12 cellular contexts compared by ENCODE assay signal in the genomic region with DNA sequence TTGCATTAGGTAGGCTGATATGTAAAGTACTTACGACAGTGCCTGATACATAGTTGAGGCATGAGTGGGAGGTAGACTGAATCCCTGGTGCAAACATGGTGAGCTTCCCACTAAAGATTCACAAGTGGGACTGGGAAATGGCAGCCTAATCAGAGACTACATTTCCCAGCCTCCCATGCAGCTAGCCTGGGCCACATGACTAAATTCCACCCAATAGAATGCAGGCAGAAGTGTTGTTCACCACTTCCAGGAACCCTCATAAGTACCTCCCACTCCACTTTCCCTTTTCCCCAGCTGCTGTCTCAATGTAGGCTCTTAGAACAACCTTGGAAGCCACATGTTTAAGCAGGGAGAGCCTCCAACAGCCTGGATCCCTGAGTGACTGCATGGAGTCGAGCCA.
A peak's percentile ranks its signal among the peaks of the same experiment; 100 is the strongest.
DNase-seq lines count a peak whose midpoint lies in the region; ATAC-seq and TF ChIP-seq lines count a peak whose summit lies in the region.
"Had no signal": no experiment of that assay in that cellular context is flagged by ENCODE, and none has a peak within 500 bp of the region (broad histone marks: within the 10 kb centered on the region; RNA-seq: fewer than 3 reads in every experiment).

No MANE protein-coding gene starts in this region.

- no peak overlapping the region for H2BK120ac ChIP-seq in mesendoderm (ENCODE audit: low read depth, low read length)

- H3K27me3 ChIP-seq in brain microvascular endothelial cell (replicated peaks) (no peaks in the 10 kb centered on the region), mesendoderm (ENCODE audit: insufficient read depth, low read length, poor library complexity) (no peaks in the 10 kb centered on the region)
- H3K27me3 ChIP-seq: body of pancreas had no signal

- H3K27ac ChIP-seq in brain microvascular endothelial cell (no peak overlapping the region), mesendoderm (ENCODE audit: low read depth, low read length) (no peak overlapping the region)
- H3K27ac ChIP-seq: body of pancreas, heart right ventricle had no signal

- H3K23ac ChIP-seq in mesendoderm (ENCODE audit: low read length): no peak overlapping the region

- H3K36me3 ChIP-seq in brain microvascular endothelial cell (replicated peaks) (no peaks in the 10 kb centered on the region), mesendoderm (ENCODE audit: control insufficient read depth, insufficient read depth, low read length) (no peaks in the 10 kb centered on the region)
- H3K36me3 ChIP-seq: heart right ventricle had no signal

- H3K4me3 ChIP-seq in brain microvascular endothelial cell (ENCODE audit: low read depth, low read length) (no peak overlapping the region), mesendoderm (ENCODE audit: low read length) (no peak overlapping the region)
- H3K4me3 ChIP-seq: body of pancreas, heart right ventricle had no signal

- H3K27me3 Mint-ChIP-seq in natural killer cell (ENCODE audit: low read depth in 2 of 2) (peaks cover 3 to 19% of the 10 kb centered on the region in 2 donors), type B pancreatic cell (peaks cover under 1% of the 10 kb centered on the region)

- no peak overlapping the region for H3K18ac ChIP-seq in mesendoderm (ENCODE audit: low read length)

- no peak overlapping the region for H2BK5ac ChIP-seq in mesendoderm (ENCODE audit: low read length)

- no peaks in the 10 kb centered on the region for H3K36me3 Mint-ChIP-seq in natural killer cell
- H3K36me3 Mint-ChIP-seq in type B pancreatic cell: no peaks in the 10 kb centered on the region

- no peak overlapping the region for H2AK5ac ChIP-seq in mesendoderm (ENCODE audit: low read length)

- no peak overlapping the region for H3K4ac ChIP-seq in mesendoderm (ENCODE audit: low read depth, low read length)

- H3K4me1 ChIP-seq in mesendoderm (ENCODE audit: control insufficient read depth, low read depth, low read length): no peaks in the 10 kb centered on the region
- H3K4me1 ChIP-seq: body of pancreas had no signal

- no peak overlapping the region for H2BK15ac ChIP-seq in mesendoderm (replicated peaks; ENCODE audit: low read depth)

- H3K9me3 Mint-ChIP-seq in natural killer cell: peaks cover 0 to 3% of the 10 kb centered on the region in 2 donors
- H3K9me3 Mint-ChIP-seq in type B pancreatic cell: no peaks in the 10 kb centered on the region

- H3K79me1 ChIP-seq in mesendoderm (ENCODE audit: low read length): no peaks in the 10 kb centered on the region

- TF ChIP-seq CTCF in brain microvascular endothelial cell (IDR thresholded peaks at IDR 0.05; ENCODE audit: low read depth, low read length, missing control alignments): no peak
- TF ChIP-seq CTCF in natural killer cell (IDR thresholded peaks at IDR 0.05): no peak
- TF ChIP-seq CTCF in type B pancreatic cell (conservative IDR thresholded peaks at IDR 0.05): no peak

- no peak overlapping the region for H3K27ac Mint-ChIP-seq in natural killer cell
- H3K27ac Mint-ChIP-seq in type B pancreatic cell: no peak overlapping the region
- H3K27ac Mint-ChIP-seq: naive thymus-derived CD4-positive, alpha-beta T cell had no signal

- no peaks in the 10 kb centered on the region for H3K4me1 Mint-ChIP-seq in natural killer cell
- peaks cover 2% of the 10 kb centered on the region for H3K4me1 Mint-ChIP-seq in type B pancreatic cell (ENCODE audit: unreplicated experiment)

- H4K8ac ChIP-seq in mesendoderm (ENCODE audit: low read depth, low read length): no peak overlapping the region

- H3K4me3 Mint-ChIP-seq in natural killer cell (no peak overlapping the region), type B pancreatic cell (no peak overlapping the region)

- no peak for ATAC-seq in natural killer cell
- ATAC-seq: body of pancreas; heart right ventricle; naive thymus-derived CD4-positive, alpha-beta T cell had no signal

- H4K5ac ChIP-seq in mesendoderm (ENCODE audit: low read length): no peak overlapping the region

- intact Hi-C loops in natural killer cell (cut with micrococcal nuclease): no loop called here

- no peak overlapping the region for H3K9ac ChIP-seq in mesendoderm (ENCODE audit: low read length)

- no CpG with 5 or more reads among the region's 2 CpGs for WGBS in mesendoderm (ENCODE audit: extremely low coverage, insufficient coverage, low lambda C conversion rate)

- no peak overlapping the region for H3K4me2 ChIP-seq in mesendoderm (ENCODE audit: low read length)

- H3K79me2 ChIP-seq in mesendoderm (ENCODE audit: control insufficient read depth, insufficient read depth, low read length): no peaks in the 10 kb centered on the region

- no peak overlapping the region for H3K56ac ChIP-seq in mesendoderm (ENCODE audit: low read length)

- peak; percentile 7 for DNase-seq in activated CD4-positive, alpha-beta T cell treated with anti-CD3 and anti-CD28 coated beads for 48 hours
- DNase-seq in activated CD4-positive, alpha-beta T cell treated with anti-CD3 and anti-CD28 coated beads for 1 hour: no peak
- DNase-seq in NCI-H2029 treated with DMSO at 0.1 percent for 48 hours (lab: John Stamatoyannopoulos, UW) (peak; percentile 13), brain microvascular endothelial cell (peak; percentile 20), mesendoderm (peak; percentile 76), natural killer cell (no peak), NCI-H146 (lab: John Stamatoyannopoulos, UW) (no peak), type B pancreatic cell (ENCODE audit: extremely low spot score, unreplicated experiment) (no peak)
- DNase-seq: body of pancreas; heart right ventricle; naive thymus-derived CD4-positive, alpha-beta T cell; NCI-H748 treated with DMSO at 0.1 percent for 48 hours had no signal

- in situ Hi-C loops in brain microvascular endothelial cell (cut with HindIII; ENCODE audit: low pct_ligation_motif_present, low sequenced_read_pairs): no loop called here

Comparison
In these comparisons a context has a peak if more than half of its experiments do, and no peak if none do; other contexts are left out.
1. DNase-seq: peak in activated CD4-positive, alpha-beta T cell treated with anti-CD3 and anti-CD28 coated beads for 48 hours (single experiment), NCI-H2029 treated with DMSO at 0.1 percent for 48 hours (single experiment), brain microvascular endothelial cell (single experiment) and mesendoderm (single experiment); none in activated CD4-positive, alpha-beta T cell treated with anti-CD3 and anti-CD28 coated beads for 1 hour (single experiment), natural killer cell (single experiment), NCI-H146 (single experiment) and type B pancreatic cell (single experiment).